Comparison of ENCODE assay signal across 9 cellular contexts in the genomic region with DNA sequence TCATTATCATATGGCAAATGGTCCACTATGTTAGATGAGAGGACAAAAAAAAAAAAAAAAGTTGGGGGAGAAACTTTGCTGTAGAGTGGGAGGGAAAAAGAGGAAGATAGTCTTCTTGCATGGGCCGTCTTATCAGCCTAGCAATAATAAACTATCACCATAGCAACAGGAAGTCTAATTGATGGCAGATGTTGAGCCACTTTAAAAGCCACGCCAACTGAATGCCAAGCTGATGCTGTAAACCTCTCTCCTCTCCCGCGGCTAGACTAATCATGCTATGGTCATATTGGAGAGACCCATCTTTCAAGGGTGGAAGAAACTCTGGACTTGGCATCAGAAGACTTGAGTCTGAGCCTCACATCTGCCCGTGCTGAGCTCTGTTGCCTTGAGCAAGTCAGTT.
DNase-seq lines count a peak whose midpoint lies in the region; ATAC-seq and TF ChIP-seq lines count a peak whose summit lies in the region.
"Had no signal": no experiment of that assay in that cellular context is flagged by ENCODE, and none has a peak within 500 bp of the region (broad histone marks: within the 10 kb centered on the region; RNA-seq: fewer than 3 reads in every experiment).

No MANE protein-coding gene starts in this region.

- no peaks in the 10 kb centered on the region for H3F3A ChIP-seq in neural progenitor cell (ENCODE audit: low read depth)

- H3K27me3 ChIP-seq in skeletal muscle tissue (ENCODE audit: control insufficient read depth in 3 of 3, insufficient read depth in 3 of 3, low read length in 3 of 3) (no peaks in the 10 kb centered on the region), neural progenitor cell (no peaks in the 10 kb centered on the region)

- no peaks in the 10 kb centered on the region for H3K9me3 ChIP-seq in HEK293 (ENCODE audit: control insufficient read depth, insufficient read depth, low read depth, low read length)
- no peaks in the 10 kb centered on the region for H3K9me3 ChIP-seq in skeletal muscle tissue (ENCODE audit: control insufficient read depth in 3 of 3, low read length in 3 of 3)
- no peaks in the 10 kb centered on the region for H3K9me3 ChIP-seq in neural progenitor cell (ENCODE audit: low read depth)

- H3K4me1 Mint-ChIP-seq in neural progenitor cell, result peaks cover 29% of the 10 kb centered on the region

- no peak for TF ChIP-seq POLR2A in GM18505 (IDR thresholded peaks at IDR 0.05; ENCODE audit: borderline replicate concordance, extremely low read depth, insufficient read depth, insufficient read length)

- H3K36me3 ChIP-seq in HEK293 (ENCODE audit: control insufficient read depth in 2 of 2, insufficient read depth in 1 of 2, low read length in 2 of 2) (no peaks in the 10 kb centered on the region), skeletal muscle tissue (ENCODE audit: control insufficient read depth in 3 of 3, insufficient read depth in 3 of 3, low read length in 3 of 3) (no peaks in the 10 kb centered on the region), neural progenitor cell (no peaks in the 10 kb centered on the region)

- H3K4me3 Mint-ChIP-seq in neural progenitor cell, result no peak overlapping the region

- POLR2A ChIA-PET in HEK293 (lab: Yijun Ruan, JAX), result no interaction called here

- no peaks in the 10 kb centered on the region for H3K27me3 Mint-ChIP-seq in neural progenitor cell (ENCODE audit: insufficient read depth, low read depth)

- H4K20me1 ChIP-seq in neural progenitor cell (ENCODE audit: low read depth), result no peaks in the 10 kb centered on the region

- CTCF ChIA-PET in HEK293 (lab: Yijun Ruan, JAX), result no interaction called here

- no peak overlapping the region for H3K27ac Mint-ChIP-seq in neural progenitor cell

- no peak overlapping the region for H3K27ac ChIP-seq in HEK293 (ENCODE audit: extremely low read depth, low read depth, low read length)
- H3K27ac ChIP-seq in skeletal muscle tissue (ENCODE audit: low read depth, low read length), result peak overlapping the region; percentile 13
- no peak overlapping the region for H3K27ac ChIP-seq in neural progenitor cell

- no peaks in the 10 kb centered on the region for H3K36me3 Mint-ChIP-seq in neural progenitor cell

- ATAC-seq in GM19395 (IDR thresholded peaks at IDR 0.05; ENCODE audit: unreplicated experiment), result no peak
- ATAC-seq in GM18505 (IDR thresholded peaks at IDR 0.05; ENCODE audit: unreplicated experiment), result no peak

- no peak for TF ChIP-seq CTCF in HEK293 (tag by site-specific recombination; IDR thresholded peaks at IDR 0.05)
- no peak for TF ChIP-seq CTCF in choroid plexus epithelial cell (conservative IDR thresholded peaks at IDR 0.05; ENCODE audit: low read depth, low read length)
- no peak for TF ChIP-seq CTCF in neural progenitor cell (IDR thresholded peaks at IDR 0.05)

- no peaks in the 10 kb centered on the region for H3K79me2 ChIP-seq in neural progenitor cell (ENCODE audit: low read depth)

- H3K4me1 ChIP-seq in HEK293 (ENCODE audit: control insufficient read depth, insufficient read depth, low read length) (no peaks in the 10 kb centered on the region; the same call in 1 of the 2 replicates), skeletal muscle tissue (ENCODE audit: control insufficient read depth in 3 of 3, insufficient read depth in 3 of 3, low read length in 3 of 3) (peaks cover 25 to 50% (median 35%) of the 10 kb centered on the region in 3 donors), neural progenitor cell (peaks cover 22% of the 10 kb centered on the region)

- H2AFZ ChIP-seq in neural progenitor cell (replicated peaks), result no peak overlapping the region

- H3K4me3 ChIP-seq in HEK293 (ENCODE audit: low read depth, low read length), result no peak overlapping the region
- H3K4me3 ChIP-seq in choroid plexus epithelial cell (ENCODE audit: low read depth, low read length), result no peak overlapping the region
- H3K4me3 ChIP-seq in skeletal muscle tissue (ENCODE audit: low read length in 3 of 3), result no peak overlapping the region
- H3K4me3 ChIP-seq in neural progenitor cell, result no peak overlapping the region

- H3K9ac ChIP-seq in skeletal muscle tissue (ENCODE audit: low read depth in 1 of 3, low read length in 3 of 3), result no peak overlapping the region
- no peak overlapping the region for H3K9ac ChIP-seq in neural progenitor cell

- DNase-seq in NCI-H446 treated with DMSO at 0.1 percent for 48 hours (lab: John Stamatoyannopoulos, UW) (peak; percentile 83), choroid plexus epithelial cell (ENCODE audit: low read depth) (peak; percentile 88), neural progenitor cell (ENCODE audit: low spot score) (no peak)
- DNase-seq: activated T-cell treated with anti-CD3 and anti-CD28 coated beads for 4 hours, NCI-H187 treated with DMSO at 0.1 percent for 48 hours had no signal

- no peak overlapping the region for H3K4me2 ChIP-seq in neural progenitor cell

- no peaks in the 10 kb centered on the region for H3K9me3 Mint-ChIP-seq in neural progenitor cell

TF ChIP-seq in HEK293, 187 proteins besides CTCF, POLR2A, EP300 and RAD21 (continues in another document):
- TF ChIP-seq, protein P1, sequence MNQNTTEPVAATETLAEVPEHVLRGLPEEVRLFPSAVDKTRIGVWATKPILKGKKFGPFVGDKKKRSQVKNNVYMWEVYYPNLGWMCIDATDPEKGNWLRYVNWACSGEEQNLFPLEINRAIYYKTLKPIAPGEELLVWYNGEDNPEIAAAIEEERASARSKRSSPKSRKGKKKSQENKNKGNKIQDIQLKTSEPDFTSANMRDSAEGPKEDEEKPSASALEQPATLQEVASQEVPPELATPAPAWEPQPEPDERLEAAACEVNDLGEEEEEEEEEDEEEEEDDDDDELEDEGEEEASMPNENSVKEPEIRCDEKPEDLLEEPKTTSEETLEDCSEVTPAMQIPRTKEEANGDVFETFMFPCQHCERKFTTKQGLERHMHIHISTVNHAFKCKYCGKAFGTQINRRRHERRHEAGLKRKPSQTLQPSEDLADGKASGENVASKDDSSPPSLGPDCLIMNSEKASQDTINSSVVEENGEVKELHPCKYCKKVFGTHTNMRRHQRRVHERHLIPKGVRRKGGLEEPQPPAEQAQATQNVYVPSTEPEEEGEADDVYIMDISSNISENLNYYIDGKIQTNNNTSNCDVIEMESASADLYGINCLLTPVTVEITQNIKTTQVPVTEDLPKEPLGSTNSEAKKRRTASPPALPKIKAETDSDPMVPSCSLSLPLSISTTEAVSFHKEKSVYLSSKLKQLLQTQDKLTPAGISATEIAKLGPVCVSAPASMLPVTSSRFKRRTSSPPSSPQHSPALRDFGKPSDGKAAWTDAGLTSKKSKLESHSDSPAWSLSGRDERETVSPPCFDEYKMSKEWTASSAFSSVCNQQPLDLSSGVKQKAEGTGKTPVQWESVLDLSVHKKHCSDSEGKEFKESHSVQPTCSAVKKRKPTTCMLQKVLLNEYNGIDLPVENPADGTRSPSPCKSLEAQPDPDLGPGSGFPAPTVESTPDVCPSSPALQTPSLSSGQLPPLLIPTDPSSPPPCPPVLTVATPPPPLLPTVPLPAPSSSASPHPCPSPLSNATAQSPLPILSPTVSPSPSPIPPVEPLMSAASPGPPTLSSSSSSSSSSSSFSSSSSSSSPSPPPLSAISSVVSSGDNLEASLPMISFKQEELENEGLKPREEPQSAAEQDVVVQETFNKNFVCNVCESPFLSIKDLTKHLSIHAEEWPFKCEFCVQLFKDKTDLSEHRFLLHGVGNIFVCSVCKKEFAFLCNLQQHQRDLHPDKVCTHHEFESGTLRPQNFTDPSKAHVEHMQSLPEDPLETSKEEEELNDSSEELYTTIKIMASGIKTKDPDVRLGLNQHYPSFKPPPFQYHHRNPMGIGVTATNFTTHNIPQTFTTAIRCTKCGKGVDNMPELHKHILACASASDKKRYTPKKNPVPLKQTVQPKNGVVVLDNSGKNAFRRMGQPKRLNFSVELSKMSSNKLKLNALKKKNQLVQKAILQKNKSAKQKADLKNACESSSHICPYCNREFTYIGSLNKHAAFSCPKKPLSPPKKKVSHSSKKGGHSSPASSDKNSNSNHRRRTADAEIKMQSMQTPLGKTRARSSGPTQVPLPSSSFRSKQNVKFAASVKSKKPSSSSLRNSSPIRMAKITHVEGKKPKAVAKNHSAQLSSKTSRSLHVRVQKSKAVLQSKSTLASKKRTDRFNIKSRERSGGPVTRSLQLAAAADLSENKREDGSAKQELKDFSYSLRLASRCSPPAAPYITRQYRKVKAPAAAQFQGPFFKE (tag by site-specific recombination; IDR thresholded peaks at IDR 0.05; ENCODE audit: borderline replicate concordance), result no peak
- TF ChIP-seq ZNF707 (tag by site-specific recombination; IDR thresholded peaks at IDR 0.05), result no peak
- no peak for TF ChIP-seq HOXA7 (CRISPR knock-in tag; IDR thresholded peaks at IDR 0.05; ENCODE audit: borderline replicate concordance)
- TF ChIP-seq KLF1 (tag by site-specific recombination; IDR thresholded peaks at IDR 0.05), result no peak
- TF ChIP-seq, protein P2, sequence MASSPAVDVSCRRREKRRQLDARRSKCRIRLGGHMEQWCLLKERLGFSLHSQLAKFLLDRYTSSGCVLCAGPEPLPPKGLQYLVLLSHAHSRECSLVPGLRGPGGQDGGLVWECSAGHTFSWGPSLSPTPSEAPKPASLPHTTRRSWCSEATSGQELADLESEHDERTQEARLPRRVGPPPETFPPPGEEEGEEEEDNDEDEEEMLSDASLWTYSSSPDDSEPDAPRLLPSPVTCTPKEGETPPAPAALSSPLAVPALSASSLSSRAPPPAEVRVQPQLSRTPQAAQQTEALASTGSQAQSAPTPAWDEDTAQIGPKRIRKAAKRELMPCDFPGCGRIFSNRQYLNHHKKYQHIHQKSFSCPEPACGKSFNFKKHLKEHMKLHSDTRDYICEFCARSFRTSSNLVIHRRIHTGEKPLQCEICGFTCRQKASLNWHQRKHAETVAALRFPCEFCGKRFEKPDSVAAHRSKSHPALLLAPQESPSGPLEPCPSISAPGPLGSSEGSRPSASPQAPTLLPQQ (tag by site-specific recombination; IDR thresholded peaks at IDR 0.05), result peak; percentile 46; the same call in 1 of the 2 replicates
- no peak for TF ChIP-seq ZNF398 (tag by site-specific recombination; IDR thresholded peaks at IDR 0.05)
- TF ChIP-seq ZNF600 (tag by site-specific recombination; IDR thresholded peaks at IDR 0.05), result no peak
